Comparison of ENCODE assay signal across 8 cellular contexts in genomic region chr7:131139462-131139861, GRCh38.
"Had no signal": no experiment of that assay in that cellular context is flagged by ENCODE, and none has a peak within 500 bp of the region (broad histone marks: within the 10 kb centered on the region; RNA-seq: fewer than 3 reads in every experiment).

No MANE protein-coding gene starts in this region.

- H3K27ac ChIP-seq: GM23248, HL-60 had no signal

- H3K9me3 ChIP-seq: HAP-1 had no signal

- H3K27ac Mint-ChIP-seq: HFFc6 had no signal

- DNase-seq: GM23248, GOT3, H7, HFFc6, IMR-90 had no signal

- H3K4me3 Mint-ChIP-seq: HFFc6 had no signal

- H3K36me3 ChIP-seq: HAP-1 had no signal

- H2AFZ ChIP-seq: GM23248 had no signal

- H3K9ac ChIP-seq: GM23248 had no signal

- ATAC-seq: HCT116 had no signal

- H3K4me3 ChIP-seq: GM23248, HAP-1 had no signal
